2 cellular contexts compared by ENCODE assay signal in the genomic region with DNA sequence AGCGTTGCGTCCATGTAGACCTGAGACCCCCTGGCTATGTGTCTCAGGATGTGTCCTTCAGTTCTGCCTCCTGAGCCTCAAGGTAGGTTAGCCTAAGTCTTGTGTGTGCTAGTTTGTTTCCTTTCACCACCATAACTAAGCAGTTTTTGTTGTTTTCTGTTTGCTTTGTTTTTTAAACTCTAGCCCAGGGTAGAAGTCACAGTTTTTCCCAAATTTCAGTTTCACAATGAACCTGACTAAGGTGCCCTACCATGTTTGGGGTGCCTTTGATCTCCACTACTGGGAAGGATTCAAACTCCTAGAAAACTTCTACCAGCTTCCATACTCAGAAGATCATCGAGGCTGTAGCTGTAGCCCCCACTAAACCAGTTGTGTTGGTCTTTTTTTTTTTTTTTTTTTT.
TF ChIP-seq lines count a peak whose summit lies in the region.

No MANE protein-coding gene starts in this region.

TF ChIP-seq in liver, 16 proteins besides CTCF, POLR2A, EP300 and RAD21:
- TF ChIP-seq HNF4A (conservative IDR thresholded peaks at IDR 0.05) = peak in 1 of 2 donors; percentile 53
- peak; percentile 34 for TF ChIP-seq SP1 (IDR thresholded peaks at IDR 0.05)
- TF ChIP-seq, protein P1, sequence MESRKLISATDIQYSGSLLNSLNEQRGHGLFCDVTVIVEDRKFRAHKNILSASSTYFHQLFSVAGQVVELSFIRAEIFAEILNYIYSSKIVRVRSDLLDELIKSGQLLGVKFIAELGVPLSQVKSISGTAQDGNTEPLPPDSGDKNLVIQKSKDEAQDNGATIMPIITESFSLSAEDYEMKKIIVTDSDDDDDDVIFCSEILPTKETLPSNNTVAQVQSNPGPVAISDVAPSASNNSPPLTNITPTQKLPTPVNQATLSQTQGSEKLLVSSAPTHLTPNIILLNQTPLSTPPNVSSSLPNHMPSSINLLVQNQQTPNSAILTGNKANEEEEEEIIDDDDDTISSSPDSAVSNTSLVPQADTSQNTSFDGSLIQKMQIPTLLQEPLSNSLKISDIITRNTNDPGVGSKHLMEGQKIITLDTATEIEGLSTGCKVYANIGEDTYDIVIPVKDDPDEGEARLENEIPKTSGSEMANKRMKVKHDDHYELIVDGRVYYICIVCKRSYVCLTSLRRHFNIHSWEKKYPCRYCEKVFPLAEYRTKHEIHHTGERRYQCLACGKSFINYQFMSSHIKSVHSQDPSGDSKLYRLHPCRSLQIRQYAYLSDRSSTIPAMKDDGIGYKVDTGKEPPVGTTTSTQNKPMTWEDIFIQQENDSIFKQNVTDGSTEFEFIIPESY (IDR thresholded peaks at IDR 0.05) = no peak
TF ChIP-seq in liver: peak in this region for 2.

TF ChIP-seq in HepG2, 621 proteins besides CTCF, POLR2A, EP300 and RAD21:
- TF ChIP-seq SOX5 (CRISPR knock-in tag; IDR thresholded peaks at IDR 0.05; ENCODE audit: borderline replicate concordance) (no peak), ZNF136 (CRISPR knock-in tag; IDR thresholded peaks at IDR 0.05; ENCODE audit: low read depth) (no peak)
